7 cellular contexts compared by ENCODE assay signal in the genomic region with DNA sequence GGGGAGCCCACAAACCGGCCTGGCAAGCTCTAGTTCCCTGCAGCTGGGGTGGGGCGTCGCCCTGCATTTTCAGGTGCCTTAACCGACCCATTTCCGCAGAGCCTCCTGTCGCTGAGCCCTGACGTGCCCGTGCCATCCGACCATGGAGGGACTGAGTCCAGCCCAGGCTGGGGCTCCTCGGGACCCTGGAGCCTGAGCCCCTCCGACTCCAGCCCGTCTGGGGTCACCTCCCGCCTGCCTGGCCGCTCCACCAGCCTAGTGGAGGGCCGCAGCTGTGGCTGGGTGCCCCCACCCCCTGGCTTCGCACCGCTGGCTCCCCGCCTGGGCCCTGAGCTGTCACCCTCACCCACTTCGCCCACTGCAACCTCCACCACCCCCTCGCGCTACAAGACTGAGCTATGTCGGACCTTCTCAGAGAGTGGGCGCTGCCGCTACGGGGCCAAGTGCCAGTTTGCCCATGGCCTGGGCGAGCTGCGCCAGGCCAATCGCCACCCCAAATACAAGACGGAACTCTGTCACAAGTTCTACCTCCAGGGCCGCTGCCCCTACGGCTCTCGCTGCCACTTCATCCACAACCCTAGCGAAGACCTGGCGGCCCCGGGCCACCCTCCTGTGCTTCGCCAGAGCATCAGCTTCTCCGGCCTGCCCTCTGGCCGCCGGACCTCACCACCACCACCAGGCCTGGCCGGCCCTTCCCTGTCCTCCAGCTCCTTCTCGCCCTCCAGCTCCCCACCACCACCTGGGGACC. TPM values are rescaled to one million over a fixed set of nuclear protein-coding genes. Genes with fewer than 3 reads are reported as not detected.
DNase-seq lines count a peak whose midpoint lies in the region; ATAC-seq and TF ChIP-seq lines count a peak whose summit lies in the region.

No MANE protein-coding gene starts in this region.

- peaks cover 0 to 1% of the 10 kb centered on the region in 2 donors for H3K9me3 Mint-ChIP-seq in effector memory CD8-positive, alpha-beta T cell

- peak in 1 of 4 donors; percentile 8 for TF ChIP-seq EP300 in upper lobe of left lung (IDR thresholded peaks at IDR 0.05)

- TF ChIP-seq POLR2A in upper lobe of left lung (IDR thresholded peaks at IDR 0.05) = peak; percentile 8 to 71 (median 54)

- H3K4me1 Mint-ChIP-seq in effector memory CD8-positive, alpha-beta T cell (ENCODE audit: low read depth in 2 of 2) = peaks cover 53% of the 10 kb centered on the region in 2 donors

- TF ChIP-seq CTCF in upper lobe of left lung (IDR thresholded peaks at IDR 0.05) = peak in 1 of 6 experiments; percentile 0

- H3K27ac ChIP-seq in HUES6 (ENCODE audit: low read depth, low read length) (peak overlapping the region; percentile 2; the same call in 1 of the 2 replicates), upper lobe of left lung (peak overlapping the region; percentile 99 to 100 (median 100))

- 16 to 35% methylated on average over 8 to 38 of the region's 41 CpGs for WGBS in upper lobe of left lung, 2 donors

- DNase-seq in activated CD4-positive, alpha-beta T cell treated with anti-CD3 and anti-CD28 coated beads for 4 hours = peak; percentile 45 to 59
- DNase-seq in effector memory CD8-positive, alpha-beta T cell = peak; percentile 62 to 69 (median 62)
- DNase-seq in mucosa of gallbladder (ENCODE audit: low spot score) (peak; percentile 71), upper lobe of left lung (peak; percentile 59 to 91), AG08396 (ENCODE audit: low spot score) (no peak), HPDE6-E6E7 (ENCODE audit: extremely low spot score) (no peak)

- peak overlapping the region; percentile 93 for H3K4me3 ChIP-seq in HUES6 (ENCODE audit: low read depth, low read length)
- H3K4me3 ChIP-seq in upper lobe of left lung = peak overlapping the region; percentile 72 to 92 (median 80)

- no peaks in the 10 kb centered on the region for H3K27me3 ChIP-seq in HUES6 (ENCODE audit: control insufficient read depth, insufficient read depth, low read length)
- no peaks in the 10 kb centered on the region for H3K27me3 ChIP-seq in upper lobe of left lung

- H3K27me3 Mint-ChIP-seq in effector memory CD8-positive, alpha-beta T cell = peaks cover 0 to 18% of the 10 kb centered on the region in 2 donors

- peak overlapping the region; percentile 87 to 99 for H3K4me3 Mint-ChIP-seq in effector memory CD8-positive, alpha-beta T cell

- H3K27ac Mint-ChIP-seq in effector memory CD8-positive, alpha-beta T cell = peak overlapping the region; percentile 100

- peak overlapping the region; percentile 88 for H3K9ac ChIP-seq in HUES6 (ENCODE audit: low read length)

- H3K9me3 ChIP-seq in HUES6 (ENCODE audit: control insufficient read depth, insufficient read depth, low read depth, low read length) (no peaks in the 10 kb centered on the region), upper lobe of left lung (no peaks in the 10 kb centered on the region)

- H3K36me3 Mint-ChIP-seq in effector memory CD8-positive, alpha-beta T cell (ENCODE audit: insufficient read depth) = peaks cover 99% of the 10 kb centered on the region

- no peaks in the 10 kb centered on the region for H3K36me3 ChIP-seq in HUES6 (ENCODE audit: control insufficient read depth, insufficient read depth, low read length)
- peaks cover 11 to 23% (median 15%) of the 10 kb centered on the region in 4 donors for H3K36me3 ChIP-seq in upper lobe of left lung

- H3K4me1 ChIP-seq in HUES6 (ENCODE audit: control insufficient read depth, insufficient read depth, low read length) (peaks cover 48% of the 10 kb centered on the region), upper lobe of left lung (peaks cover 33 to 55% (median 41%) of the 10 kb centered on the region in 4 donors)

- no peak for ATAC-seq in effector memory CD8-positive, alpha-beta T cell (replicated peaks)
- ATAC-seq in upper lobe of left lung (ENCODE audit: low FRiP score in 2 of 2) = no peak

RNA-seq across cellular contexts. Expression of a gene that starts 1.2 kb away (rescaled TPM):
- total RNA-seq in mucosa of gallbladder (180 TPM), upper lobe of left lung (100 to 1,000 TPM; 195 to 525 (median 238) TPM)

RNA-seq across cellular contexts. Expression of a gene that starts 4.7 kb away (rescaled TPM):
- total RNA-seq in mucosa of gallbladder (41.8 TPM), upper lobe of left lung (10 to 100 TPM; 15.8 to 48.1 (median 29.0) TPM)

RNA-seq across cellular contexts. Expression of a gene that starts 16.6 kb away (rescaled TPM):
- total RNA-seq in mucosa of gallbladder = 46.0 TPM
- total RNA-seq in upper lobe of left lung = 10 to 100 TPM; 18.9 to 51.1 (median 33.7) TPM

RNA-seq across cellular contexts. Expression of a gene that starts 16.9 kb away (rescaled TPM):
- 50.5 TPM for total RNA-seq in mucosa of gallbladder
- total RNA-seq in upper lobe of left lung = 10 to 100 TPM; 28.6 to 48.0 (median 35.4) TPM

RNA-seq across cellular contexts. Expression of a gene that starts 27.9 kb away (rescaled TPM):
- total RNA-seq in mucosa of gallbladder (1,378 TPM), upper lobe of left lung (1,000 to 10,000 TPM in 4 of 6 donors, 100 to 1,000 TPM in 2; 634 to 2,303 (median 1,625) TPM)

Comparison
In these comparisons a context has a peak if more than half of its experiments do, and no peak if none do; other contexts are left out.
1. DNase-seq: peak in activated CD4-positive, alpha-beta T cell treated with anti-CD3 and anti-CD28 coated beads for 4 hours (2 of 2), effector memory CD8-positive, alpha-beta T cell (3 of 3), mucosa of gallbladder (single experiment) and upper lobe of left lung (2 of 2); none in AG08396 (single experiment) and HPDE6-E6E7 (single experiment).